In the genomic region with DNA sequence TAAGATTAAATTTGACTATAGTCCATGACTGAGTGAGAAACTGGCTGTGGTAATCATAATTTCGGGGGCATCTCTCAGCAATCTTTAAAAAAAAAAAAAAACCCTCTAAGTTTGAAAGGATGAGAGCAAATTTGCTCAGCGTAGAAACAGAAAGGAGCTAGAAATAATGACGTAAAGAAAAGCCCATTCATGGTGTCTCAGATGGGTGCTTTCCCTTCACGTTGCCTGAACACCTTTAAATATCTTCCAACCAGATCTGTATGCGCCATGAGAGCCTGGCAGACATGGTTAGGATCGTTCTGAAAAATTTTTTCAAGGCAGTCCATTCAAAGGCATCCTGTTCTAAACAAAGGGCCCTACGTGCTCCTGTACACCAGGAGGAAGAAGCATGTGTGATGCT, we compare ENCODE assay signal across 18 cellular contexts.
DNase-seq lines count a peak whose midpoint lies in the region; ATAC-seq and FAIRE-seq lines count a peak whose summit lies in the region.
"Had no signal": no experiment of that assay in that cellular context is flagged by ENCODE, and none has a peak within 500 bp of the region (broad histone marks: within the 10 kb centered on the region; RNA-seq: fewer than 3 reads in every experiment).

No MANE protein-coding gene starts in this region.

- H3K9me3 ChIP-seq in small intestine (ENCODE audit: control insufficient read depth, low read depth): no peaks in the 10 kb centered on the region
- H3K9me3 ChIP-seq: BLaER1, Caco-2 had no signal

- 86 to 95% (median 86%) methylated on average over 7 of the region's 7 CpGs for WGBS in small intestine, 3 donors

- H3K4me1 Mint-ChIP-seq in activated naive CD8-positive, alpha-beta T cell treated with anti-CD3 and anti-CD28 coated beads, Interleukin-2, amount 50 U/mL, for 24 hours: peaks cover 41% of the 10 kb centered on the region
- H3K4me1 Mint-ChIP-seq in activated naive CD8-positive, alpha-beta T cell treated with anti-CD3 and anti-CD28 coated beads for 36 hours: peaks cover 20% of the 10 kb centered on the region
- H3K4me1 Mint-ChIP-seq: H9 had no signal

- no peak overlapping the region for H3K27ac ChIP-seq in small intestine (ENCODE audit: low read depth in 1 of 2, low read length in 1 of 2)
- H3K27ac ChIP-seq: BLaER1 had no signal

- no peaks in the 10 kb centered on the region for H3K27me3 Mint-ChIP-seq in activated naive CD8-positive, alpha-beta T cell treated with anti-CD3 and anti-CD28 coated beads, Interleukin-2, amount 50 U/mL, for 24 hours
- H3K27me3 Mint-ChIP-seq in activated naive CD8-positive, alpha-beta T cell treated with anti-CD3 and anti-CD28 coated beads for 36 hours: no peaks in the 10 kb centered on the region
- H3K27me3 Mint-ChIP-seq: CD8-positive, alpha-beta memory T cell had no signal

- H3K4me3 Mint-ChIP-seq in activated naive CD8-positive, alpha-beta T cell treated with anti-CD3 and anti-CD28 coated beads, Interleukin-2, amount 50 U/mL, for 24 hours: no peak overlapping the region
- H3K4me3 Mint-ChIP-seq in activated naive CD8-positive, alpha-beta T cell treated with anti-CD3 and anti-CD28 coated beads for 36 hours: no peak overlapping the region
- H3K4me3 Mint-ChIP-seq: CD8-positive, alpha-beta memory T cell; H9 had no signal

- peak overlapping the region; percentile 87 for H3K27ac Mint-ChIP-seq in activated naive CD8-positive, alpha-beta T cell treated with anti-CD3 and anti-CD28 coated beads, Interleukin-2, amount 50 U/mL, for 24 hours
- no peak overlapping the region for H3K27ac Mint-ChIP-seq in activated naive CD8-positive, alpha-beta T cell treated with anti-CD3 and anti-CD28 coated beads for 36 hours
- no peak overlapping the region for H3K27ac Mint-ChIP-seq in activated naive CD4-positive, alpha-beta T cell treated with anti-CD3 and anti-CD28 coated beads, Interleukin-2, amount 50 U/mL, for 72 hours
- H3K27ac Mint-ChIP-seq: CD8-positive, alpha-beta memory T cell had no signal

- FAIRE-seq in small intestine (lab: Jason Lieb, UNC): no peak

- ATAC-seq in activated naive CD8-positive, alpha-beta T cell treated with anti-CD3 and anti-CD28 coated beads, Interleukin-2, amount 50 U/mL, for 24 hours: no peak
- ATAC-seq in GM18868 (IDR thresholded peaks at IDR 0.05; ENCODE audit: unreplicated experiment) (peak; percentile 62), GM21367 (IDR thresholded peaks at IDR 0.05; ENCODE audit: unreplicated experiment) (peak; percentile 51)
- ATAC-seq in activated naive CD4-positive, alpha-beta T cell treated with anti-CD3 and anti-CD28 coated beads, Interleukin-2, amount 50 U/mL, for 72 hours: no peak

- H3K27me3 ChIP-seq in small intestine (ENCODE audit: control insufficient read depth in 2 of 2, insufficient read depth in 2 of 2, low read length in 2 of 2): no peaks in the 10 kb centered on the region
- H3K27me3 ChIP-seq: BLaER1 had no signal

- no peak overlapping the region for H3K4me3 ChIP-seq in small intestine (ENCODE audit: low read depth in 1 of 2, low read length in 2 of 2)
- H3K4me3 ChIP-seq: BLaER1 had no signal

- H3K9me3 Mint-ChIP-seq in activated naive CD8-positive, alpha-beta T cell treated with anti-CD3 and anti-CD28 coated beads, Interleukin-2, amount 50 U/mL, for 24 hours: peaks cover 4% of the 10 kb centered on the region
- peaks cover 3% of the 10 kb centered on the region for H3K9me3 Mint-ChIP-seq in activated naive CD8-positive, alpha-beta T cell treated with anti-CD3 and anti-CD28 coated beads for 36 hours
- H3K9me3 Mint-ChIP-seq in activated naive CD4-positive, alpha-beta T cell treated with anti-CD3 and anti-CD28 coated beads, Interleukin-2, amount 50 U/mL, for 72 hours: no peaks in the 10 kb centered on the region
- H3K9me3 Mint-ChIP-seq: CD8-positive, alpha-beta memory T cell; H9 had no signal

- DNase-seq in activated naive CD8-positive, alpha-beta T cell treated with anti-CD3 and anti-CD28 coated beads, Interleukin-2, amount 50 U/mL, for 24 hours: no peak
- DNase-seq in activated naive CD8-positive, alpha-beta T cell treated with anti-CD3 and anti-CD28 coated beads for 36 hours: no peak
- DNase-seq in NCI-H146 (lab: John Stamatoyannopoulos, UW) (peak; percentile 83), small intestine (no peak), NCI-H345 (lab: John Stamatoyannopoulos, UW) (no peak)
- no peak for DNase-seq in activated naive CD4-positive, alpha-beta T cell treated with anti-CD3 and anti-CD28 coated beads, Interleukin-2, amount 50 U/mL, for 72 hours (ENCODE audit: low spot score in 2 of 2)
- DNase-seq: 8988T; AML-193; Caco-2; CD8-positive, alpha-beta memory T cell; DND-41; GDM1; GOT3; H9; IMR-90 had no signal

- no peaks in the 10 kb centered on the region for H3K4me1 ChIP-seq in small intestine (ENCODE audit: control insufficient read depth in 2 of 2, insufficient read depth in 1 of 2, low read depth in 1 of 2, low read length in 1 of 2)
- H3K4me1 ChIP-seq: BLaER1, Caco-2 had no signal

- no peaks in the 10 kb centered on the region for H3K36me3 ChIP-seq in small intestine (ENCODE audit: control insufficient read depth in 2 of 2, insufficient read depth in 2 of 2, low read length in 2 of 2)
- H3K36me3 ChIP-seq: BLaER1 had no signal

- H3K36me3 Mint-ChIP-seq in activated naive CD8-positive, alpha-beta T cell treated with anti-CD3 and anti-CD28 coated beads, Interleukin-2, amount 50 U/mL, for 24 hours (ENCODE audit: low read depth): peaks cover 4% of the 10 kb centered on the region
- H3K36me3 Mint-ChIP-seq in activated naive CD8-positive, alpha-beta T cell treated with anti-CD3 and anti-CD28 coated beads for 36 hours: peaks cover 7% of the 10 kb centered on the region
- no peaks in the 10 kb centered on the region for H3K36me3 Mint-ChIP-seq in activated naive CD4-positive, alpha-beta T cell treated with anti-CD3 and anti-CD28 coated beads, Interleukin-2, amount 50 U/mL, for 72 hours

Comparison
In these comparisons a context has a peak if more than half of its experiments do, and no peak if none do; other contexts are left out.
1. ATAC-seq: peak in GM18868 (single experiment) and GM21367 (single experiment); none in activated naive CD8-positive, alpha-beta T cell treated with anti-CD3 and anti-CD28 coated beads, Interleukin-2, amount 50 U/mL, for 24 hours (single experiment) and activated naive CD4-positive, alpha-beta T cell treated with anti-CD3 and anti-CD28 coated beads, Interleukin-2, amount 50 U/mL, for 72 hours (0 of 2).